8 cellular contexts compared by ENCODE assay signal in genomic region chr6:132511836-132512230, GRCh38. TPM values are rescaled to one million over a fixed set of nuclear protein-coding genes. Genes with fewer than 3 reads are reported as not detected.
DNase-seq lines count a peak whose midpoint lies in the region; ATAC-seq, FAIRE-seq and TF ChIP-seq lines count a peak whose summit lies in the region.

No MANE protein-coding gene starts in this region.

- H3K4me1 ChIP-seq in ES-I3 (ENCODE audit: insufficient read depth, low read length) (no peaks in the 10 kb centered on the region), KMS-11 (ENCODE audit: low read depth, poor library complexity, severe bottlenecking) (peaks cover 34% of the 10 kb centered on the region), osteoblast (ENCODE audit: insufficient read depth, low read length) (peaks cover 37% of the 10 kb centered on the region)

- H3K36me3 ChIP-seq in ES-I3 (ENCODE audit: insufficient read depth, low read length) (no peaks in the 10 kb centered on the region), KMS-11 (ENCODE audit: insufficient read depth) (no peaks in the 10 kb centered on the region), osteoblast (ENCODE audit: insufficient read depth, low read length) (no peaks in the 10 kb centered on the region)

- no peaks in the 10 kb centered on the region for H3K9me3 Mint-ChIP-seq in effector memory CD8-positive, alpha-beta T cell

- ATAC-seq in effector memory CD8-positive, alpha-beta T cell (replicated peaks): no peak
- ATAC-seq in HG03342 (IDR thresholded peaks at IDR 0.05; ENCODE audit: unreplicated experiment): no peak

- H2AFZ ChIP-seq in KMS-11 (ENCODE audit: low read depth) (no peak overlapping the region), osteoblast (ENCODE audit: low read length) (no peak overlapping the region)

- H3K79me2 ChIP-seq in KMS-11 (ENCODE audit: insufficient read depth, low read depth) (peaks cover 25% of the 10 kb centered on the region; the same call in 1 of the 2 replicates), osteoblast (ENCODE audit: insufficient read depth, low read length) (peaks cover 61% of the 10 kb centered on the region)

- H3K9me3 ChIP-seq in ES-I3 (ENCODE audit: control insufficient read depth, insufficient read depth, low read length) (no peaks in the 10 kb centered on the region), osteoblast (ENCODE audit: low read depth, low read length) (no peaks in the 10 kb centered on the region)

- no peak for TF ChIP-seq CTCF in KMS-11 (conservative IDR thresholded peaks at IDR 0.05; ENCODE audit: low read depth, low read length)
- no peak for TF ChIP-seq CTCF in osteoblast (IDR thresholded peaks at IDR 0.05; ENCODE audit: extremely low read depth, low read depth, low read length)

- no peak overlapping the region for H3K27ac ChIP-seq in KMS-11
- H3K27ac ChIP-seq in osteoblast (ENCODE audit: low read depth, low read length): no peak overlapping the region

- no peaks in the 10 kb centered on the region for H3K27me3 ChIP-seq in KMS-11 (ENCODE audit: insufficient read depth, low read depth)
- H3K27me3 ChIP-seq in osteoblast (ENCODE audit: insufficient read depth, low read length): peaks cover 3% of the 10 kb centered on the region

- no peak for FAIRE-seq in H54 (lab: Jason Lieb, UNC)

- H3K9ac ChIP-seq in ES-I3 (ENCODE audit: low read depth, low read length): peak overlapping the region; percentile 88
- peak overlapping the region; percentile 51; the same call in 1 of the 2 replicates for H3K9ac ChIP-seq in KMS-11

- H3K36me3 Mint-ChIP-seq in effector memory CD8-positive, alpha-beta T cell (ENCODE audit: insufficient read depth): peaks cover 4% of the 10 kb centered on the region

- H3K27ac Mint-ChIP-seq in effector memory CD8-positive, alpha-beta T cell: no peak overlapping the region

- peaks cover 0 to 6% of the 10 kb centered on the region in 2 donors for H3K27me3 Mint-ChIP-seq in effector memory CD8-positive, alpha-beta T cell

- no peaks in the 10 kb centered on the region for H4K20me1 ChIP-seq in KMS-11 (ENCODE audit: insufficient read depth)
- H4K20me1 ChIP-seq in osteoblast (ENCODE audit: insufficient read depth, low read length): peaks cover 32% of the 10 kb centered on the region

- H3K4me1 Mint-ChIP-seq in effector memory CD8-positive, alpha-beta T cell (ENCODE audit: low read depth in 2 of 2): peaks cover 26 to 44% of the 10 kb centered on the region in 2 donors

- H3K4me3 Mint-ChIP-seq in effector memory CD8-positive, alpha-beta T cell: peak overlapping the region; percentile 91

- TF ChIP-seq POLR2A in H54 (IDR thresholded peaks at IDR 0.05; ENCODE audit: low read depth, low read length): no peak

- H3K4me2 ChIP-seq in KMS-11 (peak overlapping the region; percentile 85), osteoblast (ENCODE audit: insufficient read depth, low read length) (peak overlapping the region; percentile 93)

- H3K4me3 ChIP-seq in KMS-11 (IDR thresholded peaks at IDR 0.05; ENCODE audit: insufficient read depth, low read depth, low read length): no peak overlapping the region
- peak overlapping the region; percentile 87 for H3K4me3 ChIP-seq in osteoblast (ENCODE audit: insufficient read depth, low read length)

- DNase-seq in effector memory CD8-positive, alpha-beta T cell: no peak
- DNase-seq in osteoblast (ENCODE audit: insufficient read length, low spot score, missing footprints) (no peak), H54 (ENCODE audit: insufficient read length, low spot score) (no peak), NCI-H2171 treated with DMSO at 0.1 percent for 48 hours (lab: John Stamatoyannopoulos, UW) (no peak), hepatic stellate cell (ENCODE audit: low spot score) (no peak)

RNA-seq across cellular contexts. Expression of gene STX7, which starts 1.1 kb away (rescaled TPM):
- total RNA-seq in osteoblast: 41.5 and 43.8 TPM in 2 replicates

RNA-seq across cellular contexts. Expression of gene TAAR9, which starts 26.2 kb away (rescaled TPM):
- total RNA-seq in osteoblast: not detected in 2 replicates

RNA-seq across cellular contexts. Expression of gene TAAR8, which starts 40.6 kb away (rescaled TPM):
- not detected in 2 replicates for total RNA-seq in osteoblast

RNA-seq across cellular contexts. Expression of gene TAAR6, which starts 58.3 kb away (rescaled TPM):
- not detected in 2 replicates for total RNA-seq in osteoblast
